In genomic region chr2:109052922-109053321, GRCh38 we compare ENCODE assay signal across 21 cellular contexts.
"Had no signal": no experiment of that assay in that cellular context is flagged by ENCODE, and none has a peak within 500 bp of the region (broad histone marks: within the 10 kb centered on the region; RNA-seq: fewer than 3 reads in every experiment).

No MANE protein-coding gene starts in this region.

- H3K27me3 ChIP-seq: left lung, thyroid gland had no signal

- H3K36me3 Mint-ChIP-seq: activated naive CD8-positive, alpha-beta T cell; immature natural killer cell; naive B cell had no signal

- H3K4me3 ChIP-seq: left lung, lung, thyroid gland, upper lobe of right lung had no signal

- H3K27ac Mint-ChIP-seq: activated B cell treated with CpG ODN at 0.5 μM for 24 hours; activated naive CD8-positive, alpha-beta T cell; activated T-helper 2 cell treated with anti-CD3 and anti-CD28 coated beads, Interferon-gamma antibody, Interleukin-2, Interleukin-4, amounts not matched to agents 10 μg/mL and 5 μg/mL and 100 μg/mL, durations not matched to agents 14 hours and 24 hours and 36 hours; immature natural killer cell; stimulated activated naive CD8-positive, alpha-beta T cell treated with anti-CD3 and anti-CD28 coated beads, Interleukin-15, Interleukin-2, amounts not matched to agents 100 ng/mL and 50 ng/mL, for 24 hours had no signal

- H3K27me3 Mint-ChIP-seq: activated naive CD8-positive, alpha-beta T cell; stimulated activated naive CD8-positive, alpha-beta T cell treated with anti-CD3 and anti-CD28 coated beads, Interleukin-15, Interleukin-2, amounts not matched to agents 100 ng/mL and 50 ng/mL, for 24 hours had no signal

- H3K36me3 ChIP-seq: left lung, thyroid gland, upper lobe of right lung had no signal

- H3K27ac ChIP-seq: left lung, thyroid gland, upper lobe of right lung had no signal

- H3K9me3 ChIP-seq: left lung, thyroid gland, upper lobe of right lung had no signal

- DNase-seq: activated B cell treated with CpG ODN at 0.5 μM for 24 hours; activated CD4-positive, alpha-beta T cell treated with anti-CD3 and anti-CD28 coated beads for 4 hours; activated CD4-positive, alpha-beta T cell treated with anti-CD3 and anti-CD28 coated beads, Interleukin-2, amount 50 U/mL, for 48 hours; activated CD8-positive, alpha-beta memory T cell treated with anti-CD3 and anti-CD28 coated beads, Interleukin-2, amount 50 U/mL, for 48 hours; activated naive CD4-positive, alpha-beta T cell; activated T-cell treated with anti-CD3 and anti-CD28 coated beads, Interleukin-2, amount 50 U/mL, for 4 hours; amniotic stem cell; foreskin melanocyte; immature natural killer cell; left lung; naive B cell; substantia nigra; T-helper 9 cell; thyroid gland; upper lobe of right lung had no signal

- ATAC-seq: activated T-cell treated with anti-CD3 and anti-CD28 coated beads, Interleukin-2, amount 50 U/mL, for 4 hours; left lung; upper lobe of right lung had no signal

- H3K4me3 Mint-ChIP-seq: activated B cell treated with CpG ODN at 0.5 μM for 24 hours; activated naive CD8-positive, alpha-beta T cell; activated T-cell treated with anti-CD3 and anti-CD28 coated beads, Interleukin-2, amount 50 U/mL, for 4 hours; immature natural killer cell; naive B cell; neural crest cell; stimulated activated naive CD8-positive, alpha-beta T cell treated with anti-CD3 and anti-CD28 coated beads, Interleukin-15, Interleukin-2, amounts not matched to agents 100 ng/mL and 50 ng/mL, for 24 hours had no signal

- H3K4me1 ChIP-seq: left lung, thyroid gland, upper lobe of right lung had no signal

- FAIRE-seq: endometrium had no signal

- H3K4me1 Mint-ChIP-seq: activated B cell treated with CpG ODN at 0.5 μM for 24 hours, immature natural killer cell, naive B cell had no signal

- H3K9me3 Mint-ChIP-seq: activated B cell treated with CpG ODN at 0.5 μM for 24 hours; activated T-cell treated with anti-CD3 and anti-CD28 coated beads, Interleukin-2, amount 50 U/mL, for 4 hours; activated T-helper 2 cell treated with anti-CD3 and anti-CD28 coated beads, Interferon-gamma antibody, Interleukin-2, Interleukin-4, amounts not matched to agents 10 μg/mL and 5 μg/mL and 100 μg/mL, durations not matched to agents 14 hours and 24 hours and 36 hours; immature natural killer cell; naive B cell; neural crest cell; stimulated activated naive CD8-positive, alpha-beta T cell treated with anti-CD3 and anti-CD28 coated beads, Interleukin-15, Interleukin-2, amounts not matched to agents 100 ng/mL and 50 ng/mL, for 24 hours had no signal
